8 cellular contexts compared by ENCODE assay signal in the genomic region with DNA sequence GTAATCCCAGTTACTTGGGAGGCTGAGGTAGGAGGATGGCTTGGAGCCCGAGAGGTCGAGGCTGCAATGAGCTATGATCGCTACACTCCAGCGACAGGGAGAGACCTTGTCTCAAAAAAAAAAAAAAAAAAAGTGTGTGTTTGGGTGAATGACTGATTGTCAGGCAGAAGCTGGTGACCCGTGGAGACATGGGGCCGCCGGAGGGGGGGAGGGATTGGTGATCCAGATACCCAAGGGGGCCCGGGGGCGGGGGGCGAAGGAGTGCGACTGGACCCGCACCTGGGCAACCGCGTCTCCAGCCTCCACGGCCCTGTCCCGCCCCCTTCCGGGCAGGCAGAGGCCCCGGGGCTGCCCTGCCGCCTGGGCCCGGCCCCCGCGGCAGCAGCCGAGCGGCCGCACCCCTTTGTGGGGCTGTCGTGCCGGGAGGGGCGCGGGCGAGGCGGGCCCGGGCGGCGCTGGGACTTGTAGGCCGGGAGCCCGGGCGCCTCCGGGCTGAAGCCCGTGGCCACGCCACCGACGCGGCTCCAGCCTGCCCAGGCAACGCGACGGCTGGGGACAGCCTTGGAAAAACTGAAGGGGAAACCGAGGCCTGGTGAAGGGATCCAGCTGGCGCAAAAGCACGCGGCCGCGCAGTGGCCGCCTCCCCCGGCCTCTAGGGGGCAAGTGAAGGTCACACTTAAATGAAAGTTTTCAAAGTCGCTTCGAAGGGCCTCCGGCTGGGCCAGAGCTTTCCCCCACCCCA. TPM values are rescaled to one million over a fixed set of nuclear protein-coding genes. Genes with fewer than 3 reads are reported as not detected.
DNase-seq lines count a peak whose midpoint lies in the region; ATAC-seq and TF ChIP-seq lines count a peak whose summit lies in the region.

No MANE protein-coding gene starts in this region.

- TF ChIP-seq POLR2A in stomach (IDR thresholded peaks at IDR 0.05), result no peak

- peaks cover 19% of the 10 kb centered on the region for H3K4me1 Mint-ChIP-seq in activated CD8-positive, alpha-beta T cell treated with anti-CD3 and anti-CD28 coated beads for 36 hours (ENCODE audit: low read depth)

- ATAC-seq in GM18909 (IDR thresholded peaks at IDR 0.05; ENCODE audit: poor library complexity, unreplicated experiment) (peak; percentile 33), GM19328 (IDR thresholded peaks at IDR 0.05; ENCODE audit: unreplicated experiment) (no peak)
- peak; percentile 26 for ATAC-seq in activated CD8-positive, alpha-beta T cell treated with anti-CD3 and anti-CD28 coated beads for 36 hours

- intact Hi-C loops in activated CD8-positive, alpha-beta T cell treated with anti-CD3 and anti-CD28 coated beads for 36 hours (cut with micrococcal nuclease), result no loop called here
- intact Hi-C loops in stomach (cut with DNase I; ENCODE audit: low total_unique reads), result loop anchor here (10.0 kb wide), 1 partner anchor 206 kb away; no protein-coding TSS in a partner anchor

- peaks cover 23% of the 10 kb centered on the region for H3K36me3 Mint-ChIP-seq in activated CD8-positive, alpha-beta T cell treated with anti-CD3 and anti-CD28 coated beads for 36 hours (ENCODE audit: low read depth)

- peak; percentile 42 for TF ChIP-seq CTCF in AG04450 (IDR thresholded peaks at IDR 0.05; ENCODE audit: low read depth, low read length)
- TF ChIP-seq CTCF in activated CD8-positive, alpha-beta T cell treated with anti-CD3 and anti-CD28 coated beads for 36 hours (IDR thresholded peaks at IDR 0.05), result peak; percentile 35
- TF ChIP-seq CTCF in epithelial cell of esophagus (IDR thresholded peaks at IDR 0.05; ENCODE audit: insufficient read depth, low read depth, low read length, missing control alignments), result peak; percentile 10
- TF ChIP-seq CTCF in stomach (IDR thresholded peaks at IDR 0.05), result peak in 2 of 7 experiments; percentile 18 to 36

- DNase-seq in AG04450 (ENCODE audit: low read depth, low spot score) (no peak), NCI-H146 treated with DMSO at 0.1 percent for 48 hours (lab: John Stamatoyannopoulos, UW; ENCODE audit: unreplicated experiment) (peak; percentile 75), epithelial cell of esophagus (ENCODE audit: low read depth) (peak; percentile 80), midbrain (lab: John Stamatoyannopoulos, UW) (peak; percentile 61), stomach (peak; percentile 90)
- peak; percentile 74 for DNase-seq in activated CD8-positive, alpha-beta T cell treated with anti-CD3 and anti-CD28 coated beads for 36 hours

- POLR2A ChIA-PET in AG04450 (lab: Yijun Ruan, JAX), result no interaction called here
- POLR2A ChIA-PET in activated CD8-positive, alpha-beta T cell treated with anti-CD3 and anti-CD28 coated beads for 36 hours (lab: Charles Lee), result interaction anchor here (0.7 to 7.0 kb wide), 12 partner anchors 9 to 231 kb away, joined by 3 to 88 read pairs (median 7); partner anchors contain the start of gene ZBP1

- H3K9me3 Mint-ChIP-seq in activated CD8-positive, alpha-beta T cell treated with anti-CD3 and anti-CD28 coated beads for 36 hours, result no peaks in the 10 kb centered on the region

- H3K27me3 ChIP-seq in AG04450 (ENCODE audit: control insufficient read depth, insufficient read depth, low read length) (no peaks in the 10 kb centered on the region), stomach (no peaks in the 10 kb centered on the region)

- TF ChIP-seq EP300 in stomach (IDR thresholded peaks at IDR 0.05), result no peak

- peaks cover 0 to 18% (median 10%) of the 10 kb centered on the region in 4 donors for H3K36me3 ChIP-seq in stomach

- H3K4me3 Mint-ChIP-seq in activated CD8-positive, alpha-beta T cell treated with anti-CD3 and anti-CD28 coated beads for 36 hours, result peak overlapping the region; percentile 81

- CTCF ChIA-PET in AG04450 (lab: Charles Lee), result interaction anchor here (0.7 to 1.4 kb wide), 6 partner anchors 12 to 541 kb away, joined by 3 to 5 read pairs (median 4); no protein-coding TSS in a partner anchor
- CTCF ChIA-PET in activated CD8-positive, alpha-beta T cell treated with anti-CD3 and anti-CD28 coated beads for 36 hours (lab: Charles Lee), result interaction anchor here (0.6 to 2.9 kb wide), 6 partner anchors 10 to 109 kb away, joined by 3 to 12 read pairs (median 4); no protein-coding TSS in a partner anchor

- peak overlapping the region; percentile 99 for H3K27ac Mint-ChIP-seq in activated CD8-positive, alpha-beta T cell treated with anti-CD3 and anti-CD28 coated beads for 36 hours

- H3K27ac ChIP-seq in AG04450 (ENCODE audit: low read depth, low read length) (no peak overlapping the region), stomach (peak overlapping the region; percentile 65 to 92 (median 79))

- WGBS in stomach, 5 donors, result 2 to 6% (median 5%) methylated on average over 27 to 57 of the region's 57 CpGs

- no peaks in the 10 kb centered on the region for H3K27me3 Mint-ChIP-seq in activated CD8-positive, alpha-beta T cell treated with anti-CD3 and anti-CD28 coated beads for 36 hours

- H3K4me3 ChIP-seq in AG04450 (ENCODE audit: low read depth, low read length) (peak overlapping the region; percentile 17; the same call in 1 of the 2 replicates), epithelial cell of esophagus (ENCODE audit: low read length) (peak overlapping the region; percentile 30), stomach (peak overlapping the region; percentile 37 to 94 (median 44))

- peaks cover 32 to 47% (median 44%) of the 10 kb centered on the region in 4 donors for H3K4me1 ChIP-seq in stomach

- H3K9me3 ChIP-seq in AG04450 (ENCODE audit: control insufficient read depth, insufficient read depth, low read length) (peaks cover 11% of the 10 kb centered on the region; the same call in 1 of the 2 replicates), stomach (no peaks in the 10 kb centered on the region)

RNA-seq across cellular contexts. Expression of gene RBM38, which starts 2.1 kb away (rescaled TPM):
- 5.2 and 8.2 TPM in 2 replicates for polyA plus RNA-seq in AG04450 (2011; rRNA removed)
- polyA minus RNA-seq in AG04450 (2011; rRNA and poly(A)+ RNA removed), result 3.8 and 4.0 TPM in 2 replicates
- total RNA-seq in activated CD8-positive, alpha-beta T cell treated with anti-CD3 and anti-CD28 coated beads for 36 hours, result 100 to 1,000 TPM; 114 to 116 TPM
- total RNA-seq in stomach, result 10 to 100 TPM in 4 of 5 donors, 1 to 10 TPM in 1; 5.3 to 37.8 (median 13.6) TPM
- 10 to 100 TPM; 15.8 to 25.2 (median 17.0) TPM for polyA plus RNA-seq in stomach

RNA-seq across cellular contexts. Expression of gene RAE1, which starts 38.1 kb away (rescaled TPM):
- polyA plus RNA-seq in AG04450 (2011; rRNA removed) (43.2 and 45.8 TPM in 2 replicates), stomach (10 to 100 TPM; 11.3 to 14.2 (median 12.1) TPM)
- polyA minus RNA-seq in AG04450 (2011; rRNA and poly(A)+ RNA removed), result 36.4 and 45.7 TPM in 2 replicates
- 10 to 100 TPM; 41.1 to 42.9 TPM for total RNA-seq in activated CD8-positive, alpha-beta T cell treated with anti-CD3 and anti-CD28 coated beads for 36 hours
- 10 to 100 TPM in 4 of 5 donors, 1 to 10 TPM in 1; 6.4 to 65.6 (median 16.7) TPM for total RNA-seq in stomach

RNA-seq across cellular contexts. Expression of gene SPO11, which starts 59.5 kb away (rescaled TPM):
- polyA plus RNA-seq in AG04450 (2011; rRNA removed) (not detected in 2 replicates), stomach (not detected)
- polyA minus RNA-seq in AG04450 (2011; rRNA and poly(A)+ RNA removed), result not detected in 2 replicates
- total RNA-seq in activated CD8-positive, alpha-beta T cell treated with anti-CD3 and anti-CD28 coated beads for 36 hours, result not detected
- total RNA-seq in stomach, result not detected
